Comparison of ENCODE assay signal across 26 cellular contexts in genomic region chr7:6200971-6201370, GRCh38.
DNase-seq lines count a peak whose midpoint lies in the region; ATAC-seq, FAIRE-seq and TF ChIP-seq lines count a peak whose summit lies in the region.
"Had no signal": no experiment of that assay in that cellular context is flagged by ENCODE, and none has a peak within 500 bp of the region (broad histone marks: within the 10 kb centered on the region; RNA-seq: fewer than 3 reads in every experiment).

No MANE protein-coding gene starts in this region.

- peaks cover 0 to 39% of the 10 kb centered on the region in 2 donors for H3K4me1 ChIP-seq in right atrium auricular region
- peaks cover 1 to 11% (median 7%) of the 10 kb centered on the region in 4 experiments for H3K4me1 ChIP-seq in H1 (replicated peaks in 1 of 4; ENCODE audit: control insufficient read depth in 3 of 4, insufficient read depth in 4 of 4, low read length in 3 of 4)
- peaks cover 6% of the 10 kb centered on the region for H3K4me1 ChIP-seq in mesenchymal stem cell (ENCODE audit: control insufficient read depth, insufficient read depth, low read depth, low read length)
- H3K4me1 ChIP-seq in endodermal cell (ENCODE audit: control insufficient read depth, insufficient read depth, low read length), result no peaks in the 10 kb centered on the region

- no peaks in the 10 kb centered on the region for H3K9me3 Mint-ChIP-seq in endodermal cell
- H3K9me3 Mint-ChIP-seq in stimulated activated naive B cell treated with anti-CD40 and anti-IgM and Interleukin-4, amounts not matched to agents 10 μg/mL and 1 μg/mL and 100 μg/mL, for 72 hours, result no peaks in the 10 kb centered on the region
- H3K9me3 Mint-ChIP-seq: CD8-positive, alpha-beta T cell had no signal

- H3K23me2 ChIP-seq in H1 (ENCODE audit: low read depth, low read length), result no peaks in the 10 kb centered on the region

- H3K27me3 ChIP-seq in right atrium auricular region, result no peaks in the 10 kb centered on the region
- no peaks in the 10 kb centered on the region for H3K27me3 ChIP-seq in H1 (replicated peaks in 1 of 4; ENCODE audit: control insufficient read depth in 3 of 4, extremely low read depth in 1 of 4, insufficient read depth in 3 of 4, low read length in 3 of 4)
- no peaks in the 10 kb centered on the region for H3K27me3 ChIP-seq in mesenchymal stem cell (ENCODE audit: control insufficient read depth in 1 of 2, insufficient read depth in 1 of 2, low read length in 2 of 2)
- no peaks in the 10 kb centered on the region for H3K27me3 ChIP-seq in endodermal cell (ENCODE audit: control insufficient read depth, insufficient read depth, low read length, poor library complexity, severe bottlenecking)
- H3K27me3 ChIP-seq: BLaER1 had no signal

- CTCF ChIA-PET in H1 (lab: Charles Lee; ENCODE audit: partially characterized antibody), result interaction anchor here (0.9 to 1.4 kb wide), 2 partner anchors 19 to 122 kb away, joined by 3 to 5 read pairs; no protein-coding TSS in a partner anchor

- no peak overlapping the region for H3K4ac ChIP-seq in H1 (replicated peaks; ENCODE audit: insufficient read length, low read depth, low read length)
- H3K4ac ChIP-seq in mesenchymal stem cell (ENCODE audit: low read depth in 1 of 2, low read length in 2 of 2), result no peak overlapping the region

- H3K18ac ChIP-seq in H1 (ENCODE audit: extremely low read depth, low read length) (peak overlapping the region; percentile 9; the same call in 1 of the 2 replicates), mesenchymal stem cell (ENCODE audit: low read depth in 1 of 2, low read length in 2 of 2) (no peak overlapping the region)

- TF ChIP-seq CTCF in right atrium auricular region (IDR thresholded peaks at IDR 0.05), result no peak
- no peak for TF ChIP-seq CTCF in H1 (IDR thresholded peaks at IDR 0.05; ENCODE audit: control extremely low read depth in 1 of 3, insufficient read depth in 1 of 3, low read depth in 1 of 3, low read length in 3 of 3)
- no peak for TF ChIP-seq CTCF in endodermal cell (conservative IDR thresholded peaks at IDR 0.05)

- no peak for TF ChIP-seq EP300 in H1 (IDR thresholded peaks at IDR 0.05; ENCODE audit: borderline replicate concordance in 1 of 2, low read depth in 2 of 2, low read length in 2 of 2)

- peaks cover 2% of the 10 kb centered on the region for H3K36me3 Mint-ChIP-seq in endodermal cell (ENCODE audit: low read depth)
- no peaks in the 10 kb centered on the region for H3K36me3 Mint-ChIP-seq in stimulated activated naive B cell treated with anti-CD40 and anti-IgM and Interleukin-4, amounts not matched to agents 10 μg/mL and 1 μg/mL and 100 μg/mL, for 72 hours
- H3K36me3 Mint-ChIP-seq: CD8-positive, alpha-beta T cell had no signal

- H2BK15ac ChIP-seq in H1 (ENCODE audit: low read length), result 0 out of 2 replicates have a peak overlapping the region, but pooled peaks have one; percentile 24
- no peak overlapping the region for H2BK15ac ChIP-seq in mesenchymal stem cell (ENCODE audit: low read depth, poor library complexity, severe bottlenecking)

- TF ChIP-seq RAD21 in H1 (IDR thresholded peaks at IDR 0.05 in 1 of 2, conservative IDR thresholded peaks at IDR 0.05 in 1 of 2; ENCODE audit: low read depth in 2 of 2, low read length in 2 of 2), result no peak

- H3K27ac Mint-ChIP-seq in endodermal cell, result no peak overlapping the region
- no peak overlapping the region for H3K27ac Mint-ChIP-seq in stimulated activated naive B cell treated with anti-CD40 and anti-IgM and Interleukin-4, amounts not matched to agents 10 μg/mL and 1 μg/mL and 100 μg/mL, for 72 hours
- H3K27ac Mint-ChIP-seq: CD8-positive, alpha-beta T cell had no signal

- no peak overlapping the region for H2BK20ac ChIP-seq in H1 (ENCODE audit: low read length)

- no peak overlapping the region for H4K91ac ChIP-seq in H1 (replicated peaks; ENCODE audit: insufficient read length, low read length)
- H4K91ac ChIP-seq in mesenchymal stem cell (ENCODE audit: low read length), result no peak overlapping the region

- no peaks in the 10 kb centered on the region for H3K36me3 ChIP-seq in right atrium auricular region
- no peaks in the 10 kb centered on the region for H3K36me3 ChIP-seq in H1 (ENCODE audit: control insufficient read depth in 2 of 4, insufficient read depth in 4 of 4, low read length in 3 of 4)
- H3K36me3 ChIP-seq in mesenchymal stem cell (ENCODE audit: control insufficient read depth in 1 of 2, insufficient read depth in 2 of 2, low read depth in 1 of 2, low read length in 2 of 2), result peaks cover 0 to 4% of the 10 kb centered on the region in 2 experiments
- no peaks in the 10 kb centered on the region for H3K36me3 ChIP-seq in endodermal cell (ENCODE audit: control insufficient read depth, insufficient read depth, low read length)
- H3K36me3 ChIP-seq: HAP-1 had no signal

- H2BK120ac ChIP-seq in H1 (replicated peaks; ENCODE audit: low read depth, low read length) (no peak overlapping the region), mesenchymal stem cell (ENCODE audit: low read depth, low read length) (no peak overlapping the region)

- H3K9me3 ChIP-seq in right atrium auricular region, result no peaks in the 10 kb centered on the region
- no peaks in the 10 kb centered on the region for H3K9me3 ChIP-seq in H1 (ENCODE audit: insufficient read depth in 2 of 2, low read depth in 1 of 2, low read length in 1 of 2)
- no peaks in the 10 kb centered on the region for H3K9me3 ChIP-seq in mesenchymal stem cell (ENCODE audit: control insufficient read depth, low read length)
- no peaks in the 10 kb centered on the region for H3K9me3 ChIP-seq in endodermal cell (ENCODE audit: control insufficient read depth, low read length)
- H3K9me3 ChIP-seq: BLaER1, HAP-1 had no signal

- 87% methylated on average over 11 of the region's 11 CpGs; no CpG with 5 or more reads in 1 of the 2 experiments for WGBS in H1 (ENCODE audit: extremely low coverage in 1 of 2, insufficient coverage in 1 of 2, insufficient read length in 1 of 2, insufficient replicate concordance in 2 of 2, low coverage in 1 of 2, low lambda C conversion rate in 2 of 2, missing lambda C conversion rate in 1 of 2), 2 experiments
- WGBS in mesenchymal stem cell, result 94% methylated on average over 11 of the region's 11 CpGs
- 85 to 95% methylated on average over 8 to 11 of the region's 11 CpGs for WGBS in endodermal cell (ENCODE audit: insufficient coverage in 1 of 2, insufficient read length in 1 of 2), 2 experiments

- H2BK5ac ChIP-seq in H1 (ENCODE audit: low read depth, low read length) (0 out of 2 replicates have a peak overlapping the region, but pooled peaks have one; percentile 41), mesenchymal stem cell (ENCODE audit: low read depth, low read length, poor library complexity, severe bottlenecking) (no peak overlapping the region)

- intact Hi-C loops in Right ventricle myocardium inferior (cut with DNase I), result no loop called here

- no peak overlapping the region for H3K56ac ChIP-seq in H1 (replicated peaks; ENCODE audit: insufficient read length, low read depth, low read length)

- H4K8ac ChIP-seq in H1 (ENCODE audit: extremely low read depth, insufficient read depth, low read length) (no peak overlapping the region), mesenchymal stem cell (ENCODE audit: low read length) (peak overlapping the region; percentile 43)

- no peaks in the 10 kb centered on the region for H4K20me1 ChIP-seq in H1 (replicated peaks in 1 of 2; ENCODE audit: control insufficient read depth in 1 of 2, insufficient read depth in 2 of 2, low read length in 2 of 2)

- H2BK12ac ChIP-seq in H1 (ENCODE audit: low read depth, low read length) (no peak overlapping the region), mesenchymal stem cell (ENCODE audit: low read length in 2 of 2) (no peak overlapping the region)

- no peak overlapping the region for H3K27ac ChIP-seq in right atrium auricular region
- H3K27ac ChIP-seq in H1 (ENCODE audit: low read depth, low read length), result no peak overlapping the region
- H3K27ac ChIP-seq in mesenchymal stem cell (ENCODE audit: low read length, poor library complexity, severe bottlenecking), result no peak overlapping the region
- no peak overlapping the region for H3K27ac ChIP-seq in endodermal cell (ENCODE audit: low read depth, low read length)
- H3K27ac ChIP-seq: 22Rv1, BLaER1, HL-60, PC-9, RWPE1 had no signal

- H4K5ac ChIP-seq in H1 (ENCODE audit: insufficient read length, low read depth, low read length), result no peak overlapping the region

- no peak for DNase-seq in Right ventricle myocardium inferior (ENCODE audit: missing footprints)
- no peak for DNase-seq in right atrium auricular region (ENCODE audit: low spot score)
- no peak for DNase-seq in H1 (ENCODE audit: low read depth in 1 of 2, low spot score in 2 of 2)
- DNase-seq in mesenchymal stem cell, result no peak
- no peak for DNase-seq in urothelium cell line (ENCODE audit: low spot score)
- no peak for DNase-seq in endodermal cell
- no peak for DNase-seq in stimulated activated naive B cell treated with anti-CD40 and anti-IgM and Interleukin-4, amounts not matched to agents 10 μg/mL and 1 μg/mL and 100 μg/mL, for 72 hours
- DNase-seq in stimulated activated CD4-positive, alpha-beta T cell treated with anti-CD3 and anti-CD28 coated beads, Interleukin-4, amount 100 ng/mL, for 4 hours, result no peak
- DNase-seq: ACHN; CD8-positive, alpha-beta T cell; MM.1S; NCI-H1048; NCI-H1436; NCI-H187 treated with DMSO at 0.1 percent for 48 hours; NCI-H510A; PC-9 had no signal

- H2AK5ac ChIP-seq in H1 (ENCODE audit: low read depth, low read length), result no peak overlapping the region
- H2AK5ac ChIP-seq in mesenchymal stem cell (ENCODE audit: low read length, severe bottlenecking), result no peak overlapping the region

- H3K4me3 ChIP-seq in right atrium auricular region (no peak overlapping the region), H1 (ENCODE audit: extremely low read depth in 1 of 4, insufficient read depth in 2 of 4, low read depth in 3 of 4, low read length in 4 of 4) (no peak overlapping the region), mesenchymal stem cell (ENCODE audit: insufficient read depth in 1 of 2, low read depth in 1 of 2, low read length in 2 of 2) (no peak overlapping the region), endodermal cell (ENCODE audit: low read length) (no peak overlapping the region)
- H3K4me3 ChIP-seq: BLaER1, HAP-1, K562, PC-9 had no signal

- ATAC-seq in Right ventricle myocardium inferior, result peak; percentile 44
- ATAC-seq in stimulated activated naive B cell treated with anti-CD40 and anti-IgM and Interleukin-4, amounts not matched to agents 10 μg/mL and 1 μg/mL and 100 μg/mL, for 72 hours (replicated peaks), result no peak
- ATAC-seq: CD8-positive, alpha-beta T cell; HepG2; K562; SK-N-SH treated with all-trans-retinoic acid at 6 μM for 48 hours had no signal

- H3K23ac ChIP-seq in H1 (ENCODE audit: insufficient read length) (no peak overlapping the region), mesenchymal stem cell (ENCODE audit: low read length in 2 of 2) (no peak overlapping the region)

- POLR2A ChIA-PET in H1 (lab: Charles Lee; ENCODE audit: partially characterized antibody), result no interaction called here

- H3K9ac ChIP-seq in H1 (replicated peaks in 1 of 4; ENCODE audit: extremely low read depth in 1 of 4, low read depth in 3 of 4, low read length in 3 of 4) (no peak overlapping the region), mesenchymal stem cell (ENCODE audit: low read length) (no peak overlapping the region), endodermal cell (ENCODE audit: extremely low read depth, low read length, poor library complexity, severe bottlenecking) (no peak overlapping the region)
- H3K9ac ChIP-seq: BLaER1 had no signal

- H3K4me2 ChIP-seq in H1 (ENCODE audit: insufficient read depth in 1 of 2, low read depth in 2 of 2, low read length in 2 of 2) (no peak overlapping the region), mesenchymal stem cell (ENCODE audit: low read length, poor library complexity, severe bottlenecking) (no peak overlapping the region)
- H3K4me2 ChIP-seq: PC-9 had no signal

- no peak for TF ChIP-seq POLR2A in H1 (IDR thresholded peaks at IDR 0.05; ENCODE audit: control extremely low read depth in 1 of 2, low read depth in 2 of 2, low read length in 2 of 2)

- no peak overlapping the region for H3K14ac ChIP-seq in H1 (ENCODE audit: insufficient read length)
- H3K14ac ChIP-seq in mesenchymal stem cell (ENCODE audit: low read length in 2 of 2), result no peak overlapping the region

- no peak for FAIRE-seq in H1 (lab: Jason Lieb, UNC)
- FAIRE-seq in urothelium cell line (lab: Jason Lieb, UNC), result peak; percentile 97
- FAIRE-seq: G401.6, GM18507, HepG2, K562 had no signal

- H3K4me3 Mint-ChIP-seq in endodermal cell, result no peak overlapping the region
- no peak overlapping the region for H3K4me3 Mint-ChIP-seq in stimulated activated naive B cell treated with anti-CD40 and anti-IgM and Interleukin-4, amounts not matched to agents 10 μg/mL and 1 μg/mL and 100 μg/mL, for 72 hours
- H3K4me3 Mint-ChIP-seq: CD8-positive, alpha-beta T cell had no signal

- H3K79me2 ChIP-seq in H1 (ENCODE audit: control insufficient read depth in 1 of 2, insufficient read depth in 2 of 2, low read length in 2 of 2), result no peaks in the 10 kb centered on the region

- H2AFZ ChIP-seq in H1 (ENCODE audit: low read length) (no peak overlapping the region), mesenchymal stem cell (ENCODE audit: low read depth, low read length) (no peak overlapping the region)
- H2AFZ ChIP-seq: PC-9 had no signal

- no peaks in the 10 kb centered on the region for H3K79me1 ChIP-seq in H1 (ENCODE audit: low read depth, low read length)
- peaks cover 27% of the 10 kb centered on the region for H3K79me1 ChIP-seq in mesenchymal stem cell (replicated peaks; ENCODE audit: low read length, poor library complexity, severe bottlenecking)

- H3K4me1 Mint-ChIP-seq in endodermal cell, result peaks cover 14% of the 10 kb centered on the region
- peaks cover 5% of the 10 kb centered on the region in 2 donors for H3K4me1 Mint-ChIP-seq in stimulated activated naive B cell treated with anti-CD40 and anti-IgM and Interleukin-4, amounts not matched to agents 10 μg/mL and 1 μg/mL and 100 μg/mL, for 72 hours

- no peaks in the 10 kb centered on the region for H3K27me3 Mint-ChIP-seq in endodermal cell (ENCODE audit: insufficient read depth)
- no peaks in the 10 kb centered on the region for H3K27me3 Mint-ChIP-seq in stimulated activated naive B cell treated with anti-CD40 and anti-IgM and Interleukin-4, amounts not matched to agents 10 μg/mL and 1 μg/mL and 100 μg/mL, for 72 hours
